Comparison of ENCODE assay signal across 8 cellular contexts in the genomic region with DNA sequence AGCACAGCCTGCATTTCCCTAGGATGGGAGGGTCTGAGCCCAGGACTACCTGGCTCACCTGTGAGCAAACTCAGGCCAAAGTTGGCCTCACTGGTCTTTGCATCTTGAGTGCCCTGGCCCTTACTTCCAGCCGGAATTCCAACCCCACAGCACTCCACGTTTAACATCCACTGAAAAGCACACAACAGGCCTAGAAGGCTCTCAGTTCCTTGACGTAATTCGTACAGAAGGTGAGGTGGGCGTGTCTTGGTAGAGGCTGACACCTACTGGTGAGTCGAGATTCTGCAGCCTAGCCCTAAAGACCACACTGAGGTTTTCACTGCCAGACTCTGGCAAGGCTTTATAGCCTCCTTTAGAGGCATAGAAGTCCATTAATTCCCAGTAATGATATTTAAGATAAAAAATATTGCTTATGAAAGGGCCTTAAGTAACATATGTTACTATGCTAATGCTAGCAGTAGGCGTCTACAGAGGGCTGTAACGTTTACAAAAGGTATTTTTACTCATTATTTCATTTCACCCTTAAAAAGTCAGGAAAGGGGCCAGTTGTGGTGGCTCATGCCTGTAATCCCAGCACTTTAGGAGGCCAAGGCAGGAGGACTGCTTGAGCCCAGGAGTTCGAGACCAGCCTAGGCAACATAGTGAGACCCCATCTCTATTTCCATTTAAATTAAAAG.
DNase-seq lines count a peak whose midpoint lies in the region; ATAC-seq and TF ChIP-seq lines count a peak whose summit lies in the region.

No MANE protein-coding gene starts in this region.

- peaks cover 2% of the 10 kb centered on the region; the same call in 1 of the 2 replicates for H3K79me2 ChIP-seq in H9 (ENCODE audit: insufficient read depth, low read length)
- H3K79me2 ChIP-seq in PC-3 (ENCODE audit: low read length) = no peaks in the 10 kb centered on the region

- no peaks in the 10 kb centered on the region for H4K20me1 ChIP-seq in H9 (ENCODE audit: control insufficient read depth, insufficient read depth, insufficient read length)
- no peaks in the 10 kb centered on the region for H4K20me1 ChIP-seq in PC-3 (ENCODE audit: low read length)

- H3K4me2 ChIP-seq in H9 (ENCODE audit: insufficient read depth, insufficient read length, low read length) (no peak overlapping the region), PC-3 (ENCODE audit: low read length) (no peak overlapping the region)

- intact Hi-C loops in CD4-positive, alpha-beta memory T cell (cut with micrococcal nuclease) = loop anchor here (1.0 kb wide), 1 partner anchor 119 kb away; no protein-coding TSS in a partner anchor
- intact Hi-C loops in PC-3 (cut with micrococcal nuclease) = loop anchor here (2.0 to 5.0 kb wide), 2 partner anchors 114 to 119 kb away; no protein-coding TSS in a partner anchor

- peak; percentile 59 to 70 (median 64) for DNase-seq in CD4-positive, alpha-beta memory T cell
- DNase-seq in H9 (peak; percentile 76), PC-3 (peak; percentile 85), fibroblast of the aortic adventitia (ENCODE audit: low read depth) (peak; percentile 64), renal cortical epithelial cell (ENCODE audit: low read depth) (peak; percentile 60)
- peak; percentile 73 for DNase-seq in activated T-cell treated with anti-CD3 and anti-CD28 coated beads, Interleukin-2, amount 50 U/mL, for 24 hours

- H2BK120ac ChIP-seq in H9 (ENCODE audit: low read depth, low read length, poor library complexity, severe bottlenecking) = no peak overlapping the region

- peak overlapping the region in 2 of 7 donors; percentile 71 to 83 for H3K27ac Mint-ChIP-seq in CD4-positive, alpha-beta memory T cell
- peak overlapping the region in 2 of 3 experiments; percentile 15 to 85; a peak in 4 of 7 replicates for H3K27ac Mint-ChIP-seq in H9
- no peak overlapping the region for H3K27ac Mint-ChIP-seq in activated T-cell treated with anti-CD3 and anti-CD28 coated beads, Interleukin-2, amount 50 U/mL, for 24 hours

- no TSS peak for BruUV-seq in PC-3 (replicated peaks; lab: Mats Ljungman, UMichigan)

- peaks cover 8% of the 10 kb centered on the region for H3K4me1 ChIP-seq in CD4-positive, alpha-beta memory T cell (ENCODE audit: insufficient read depth, low read length)
- H3K4me1 ChIP-seq in H9 (ENCODE audit: insufficient read depth, low read length) (0 out of 2 replicates have a peak, but pooled peaks cover 2% of the 10 kb centered on the region), PC-3 (ENCODE audit: insufficient read depth, low read length) (peaks cover 5% of the 10 kb centered on the region)

- no peak overlapping the region for H3K4ac ChIP-seq in H9 (ENCODE audit: low read depth, low read length)

- H2BK15ac ChIP-seq in H9 (ENCODE audit: low read depth, low read length) = no peak overlapping the region

- H4K5ac ChIP-seq in H9 (ENCODE audit: insufficient read length, low read depth, low read length) = no peak overlapping the region

- peak; percentile 48 for ATAC-seq in PC-3
- ATAC-seq in GM21723 (IDR thresholded peaks at IDR 0.05; ENCODE audit: unreplicated experiment) = no peak
- no peak for ATAC-seq in HG02588 (IDR thresholded peaks at IDR 0.05; ENCODE audit: unreplicated experiment)

- H3F3A ChIP-seq in PC-3 (ENCODE audit: low read length, unreplicated experiment) = no peaks in the 10 kb centered on the region

- no peak overlapping the region for H3K56ac ChIP-seq in H9 (ENCODE audit: insufficient read length, low read depth, low read length)

- no peak overlapping the region for H3T11ph ChIP-seq in H9 (ENCODE audit: low read length)

- no peak overlapping the region for H2BK20ac ChIP-seq in H9 (ENCODE audit: low read depth, low read length, poor library complexity, severe bottlenecking)

- peaks cover 5 to 20% (median 9%) of the 10 kb centered on the region in 4 donors for H3K4me1 Mint-ChIP-seq in CD4-positive, alpha-beta memory T cell
- H3K4me1 Mint-ChIP-seq in H9 = peaks cover 21 to 29% of the 10 kb centered on the region in 2 experiments
- H3K4me1 Mint-ChIP-seq in activated T-cell treated with anti-CD3 and anti-CD28 coated beads, Interleukin-2, amount 50 U/mL, for 24 hours (ENCODE audit: low read depth) = peaks cover 7% of the 10 kb centered on the region

- no peak overlapping the region for H4K8ac ChIP-seq in H9 (replicated peaks; ENCODE audit: insufficient read length, low read depth, low read length)

- no peak overlapping the region for H4K91ac ChIP-seq in H9 (ENCODE audit: insufficient read length, low read depth, low read length)

- no peak overlapping the region for H2AK5ac ChIP-seq in H9 (ENCODE audit: insufficient read length, low read length)

- H3K27me3 Mint-ChIP-seq in CD4-positive, alpha-beta memory T cell = no peaks in the 10 kb centered on the region
- H3K27me3 Mint-ChIP-seq in H9 (ENCODE audit: low read depth) = no peaks in the 10 kb centered on the region; the same call in 1 of the 2 replicates
- peaks cover 9% of the 10 kb centered on the region for H3K27me3 Mint-ChIP-seq in activated T-cell treated with anti-CD3 and anti-CD28 coated beads, Interleukin-2, amount 50 U/mL, for 24 hours

- H3K36me3 Mint-ChIP-seq in CD4-positive, alpha-beta memory T cell = no peaks in the 10 kb centered on the region
- H3K36me3 Mint-ChIP-seq in H9 (ENCODE audit: insufficient read depth in 1 of 3, low read depth in 3 of 3) = peaks cover 0 to 9% (median 2%) of the 10 kb centered on the region in 3 experiments; a peak in 4 of 7 replicates
- no peaks in the 10 kb centered on the region for H3K36me3 Mint-ChIP-seq in activated T-cell treated with anti-CD3 and anti-CD28 coated beads, Interleukin-2, amount 50 U/mL, for 24 hours (ENCODE audit: low read depth)

- H3K9me3 ChIP-seq in CD4-positive, alpha-beta memory T cell (ENCODE audit: control insufficient read depth in 1 of 2, low read length in 2 of 2) = no peaks in the 10 kb centered on the region
- H3K9me3 ChIP-seq in H9 (ENCODE audit: control insufficient read depth, low read depth, low read length) (no peaks in the 10 kb centered on the region), PC-3 (ENCODE audit: low read length) (no peaks in the 10 kb centered on the region)

- TF ChIP-seq CTCF in H9 (conservative IDR thresholded peaks at IDR 0.05) (peak; percentile 94), PC-3 (conservative IDR thresholded peaks at IDR 0.05; ENCODE audit: low read depth, low read length) (peak; percentile 90), fibroblast of the aortic adventitia (IDR thresholded peaks at IDR 0.05; ENCODE audit: insufficient read depth, low read length) (peak; percentile 62)

- H3K14ac ChIP-seq in H9 (ENCODE audit: insufficient read depth, low read length) = no peak overlapping the region

- no peak overlapping the region for H3K23ac ChIP-seq in H9 (ENCODE audit: insufficient read length, low read depth, low read length)

- H3K4me3 Mint-ChIP-seq in CD4-positive, alpha-beta memory T cell = peak overlapping the region in 3 of 8 donors; percentile 22 to 82 (median 36)
- H3K4me3 Mint-ChIP-seq in H9 = no peak overlapping the region
- no peak overlapping the region for H3K4me3 Mint-ChIP-seq in activated T-cell treated with anti-CD3 and anti-CD28 coated beads, Interleukin-2, amount 50 U/mL, for 24 hours

- H3K9ac ChIP-seq in H9 (ENCODE audit: extremely low read depth, insufficient read length, low read length) (no peak overlapping the region), PC-3 (ENCODE audit: low read length) (no peak overlapping the region)

- no peaks in the 10 kb centered on the region for H3K27me3 ChIP-seq in CD4-positive, alpha-beta memory T cell (ENCODE audit: insufficient read depth, low read length)
- H3K27me3 ChIP-seq in H9 (ENCODE audit: insufficient read depth, low read length) (no peaks in the 10 kb centered on the region), PC-3 (ENCODE audit: low read length) (no peaks in the 10 kb centered on the region)

- WGBS in H9 (ENCODE audit: extremely low coverage, insufficient read length, low lambda C conversion rate) = no CpG with 5 or more reads among the region's 9 CpGs

- POLR2A ChIA-PET in CD4-positive, alpha-beta memory T cell (lab: Charles Lee; ENCODE audit: partially characterized antibody) = no interaction called here
- POLR2A ChIA-PET in PC-3 (lab: Charles Lee; ENCODE audit: unreplicated experiment) = no interaction called here

- no peak overlapping the region for H3K4me3 ChIP-seq in CD4-positive, alpha-beta memory T cell (ENCODE audit: low read length in 2 of 2)
- no peak overlapping the region for H3K4me3 ChIP-seq in PC-3 (ENCODE audit: low read length)
- H3K4me3 ChIP-seq in fibroblast of the aortic adventitia (ENCODE audit: low read depth, low read length) = no peak overlapping the region

- H2AFZ ChIP-seq in H9 (ENCODE audit: low read length) = no peak overlapping the region
- H2AFZ ChIP-seq in PC-3 (ENCODE audit: low read length) = no peak overlapping the region

- no peaks in the 10 kb centered on the region for H3K36me3 ChIP-seq in CD4-positive, alpha-beta memory T cell (ENCODE audit: insufficient read depth, low read length)
- H3K36me3 ChIP-seq in PC-3 (ENCODE audit: low read depth, low read length) = no peaks in the 10 kb centered on the region

- H3K79me1 ChIP-seq in H9 (ENCODE audit: insufficient read depth, low read depth, low read length, poor library complexity, severe bottlenecking) = no peaks in the 10 kb centered on the region

- H3K9me3 Mint-ChIP-seq in CD4-positive, alpha-beta memory T cell = peaks cover 0 to 9% (median 0%) of the 10 kb centered on the region in 8 donors
- H3K9me3 Mint-ChIP-seq in H9 = peaks cover 5 to 9% of the 10 kb centered on the region in 2 experiments; a peak in 3 of 5 replicates
- H3K9me3 Mint-ChIP-seq in activated T-cell treated with anti-CD3 and anti-CD28 coated beads, Interleukin-2, amount 50 U/mL, for 24 hours = no peaks in the 10 kb centered on the region

- H3K27ac ChIP-seq in CD4-positive, alpha-beta memory T cell (ENCODE audit: low read depth, low read length) = no peak overlapping the region
- no peak overlapping the region for H3K27ac ChIP-seq in H9 (ENCODE audit: insufficient read length, low read depth, low read length)
- no peak overlapping the region for H3K27ac ChIP-seq in PC-3 (ENCODE audit: low read length)

- H3K9me2 ChIP-seq in PC-3 (replicated peaks; ENCODE audit: low read length) = no peaks in the 10 kb centered on the region

- no peak overlapping the region for H2BK12ac ChIP-seq in H9 (ENCODE audit: insufficient read length, low read depth, low read length)

- H2BK5ac ChIP-seq in H9 (ENCODE audit: insufficient read length, low read length) = no peak overlapping the region

- no peak overlapping the region for H3K18ac ChIP-seq in H9 (ENCODE audit: insufficient read length, low read depth, low read length)

- H3K23me2 ChIP-seq in H9 (ENCODE audit: insufficient read length, low read depth, low read length, poor library complexity, severe bottlenecking) = peaks cover 13% of the 10 kb centered on the region

- CTCF ChIA-PET in CD4-positive, alpha-beta memory T cell (lab: Charles Lee; ENCODE audit: partially characterized antibody) = interaction anchor here (1.0 to 1.5 kb wide), 2 partner anchors 120 to 581 kb away, joined by 3 to 5 read pairs; no protein-coding TSS in a partner anchor
- CTCF ChIA-PET in PC-3 (lab: Charles Lee) = no interaction called here
